Comparison of ENCODE assay signal across 8 cellular contexts in the genomic region with DNA sequence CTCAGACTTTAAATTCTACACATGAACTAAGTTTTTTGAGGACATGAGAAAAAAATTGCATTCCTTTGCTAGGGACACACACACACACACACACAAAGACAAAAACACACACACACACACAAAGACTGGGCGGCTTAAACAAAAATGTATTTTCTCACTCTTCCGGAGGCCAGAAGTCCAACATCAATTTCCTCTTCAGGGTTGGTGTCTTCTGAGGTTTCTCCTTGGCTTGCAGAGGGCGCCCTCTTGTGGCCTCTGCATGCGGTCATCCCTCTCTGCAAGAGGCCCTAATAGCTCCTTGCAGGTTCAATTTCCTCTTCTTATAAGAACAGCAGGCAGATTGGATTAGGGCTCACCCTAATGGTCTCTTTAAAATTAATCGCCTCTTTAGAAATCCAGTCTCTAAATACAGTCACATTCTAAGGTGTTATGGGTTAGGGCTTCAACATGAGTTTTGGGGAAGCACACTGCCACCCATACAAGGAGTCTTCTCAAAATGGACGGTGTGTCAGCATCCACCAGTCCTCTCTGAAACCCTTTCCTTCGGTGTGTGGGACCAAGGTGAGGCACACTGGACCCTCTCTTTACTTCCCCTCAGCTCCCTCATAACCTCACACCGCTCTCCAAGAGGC.
DNase-seq lines count a peak whose midpoint lies in the region; ATAC-seq and TF ChIP-seq lines count a peak whose summit lies in the region.

No MANE protein-coding gene starts in this region.

- peak overlapping the region; percentile 22; the same call in 1 of the 2 replicates for H3K27ac ChIP-seq in GM23338 (ENCODE audit: low read depth)

- H3K9me2 ChIP-seq in GM23338 (ENCODE audit: insufficient read depth) = no peaks in the 10 kb centered on the region

- peaks cover 5% of the 10 kb centered on the region for H3K27me3 Mint-ChIP-seq in GM23338 (ENCODE audit: insufficient read depth, low read depth, poor library complexity)
- peaks cover 2% of the 10 kb centered on the region for H3K27me3 Mint-ChIP-seq in activated T-helper 1 cell treated with anti-CD3 and anti-CD28 coated beads, Interleukin-12 subunit alpha, Interleukin-12 subunit beta, Interleukin-2, Interleukin-4 antibody, amounts not matched to agents 30 ng/mL and 10 ng/mL and 1 ng/mL, durations not matched to agents 14 hours and 24 hours and 36 hours (ENCODE audit: insufficient read depth)
- no peaks in the 10 kb centered on the region for H3K27me3 Mint-ChIP-seq in natural killer cell (ENCODE audit: low read depth in 2 of 2)
- no peaks in the 10 kb centered on the region for H3K27me3 Mint-ChIP-seq in stimulated activated naive B cell treated with anti-CD40 and anti-IgM and Interleukin-4, amounts not matched to agents 10 μg/mL and 1 μg/mL and 100 μg/mL, for 72 hours

- peak overlapping the region; percentile 93 for H2AFZ ChIP-seq in GM23338

- no peaks in the 10 kb centered on the region for H3K4me1 ChIP-seq in GM23338 (ENCODE audit: insufficient read depth)

- no peaks in the 10 kb centered on the region for H3F3A ChIP-seq in GM23338 (replicated peaks; ENCODE audit: low read depth)

- TF ChIP-seq CTCF in GM23338 (conservative IDR thresholded peaks at IDR 0.05; ENCODE audit: low read depth in 2 of 2) = peak; percentile 98 to 99
- peak; percentile 97 for TF ChIP-seq CTCF in fibroblast of mammary gland (conservative IDR thresholded peaks at IDR 0.05; ENCODE audit: control insufficient read depth, insufficient read depth, low read depth, low read length)
- peak; percentile 73 for TF ChIP-seq CTCF in natural killer cell (IDR thresholded peaks at IDR 0.05)

- H3K4me3 ChIP-seq in GM23338 (peak overlapping the region; percentile 47), fibroblast of mammary gland (ENCODE audit: control insufficient read depth, low read depth, low read length) (no peak overlapping the region)

- H3K27ac Mint-ChIP-seq in GM23338 = peak overlapping the region; percentile 74
- H3K27ac Mint-ChIP-seq in activated T-helper 1 cell treated with anti-CD3 and anti-CD28 coated beads, Interleukin-12 subunit alpha, Interleukin-12 subunit beta, Interleukin-2, Interleukin-4 antibody, amounts not matched to agents 30 ng/mL and 10 ng/mL and 1 ng/mL, durations not matched to agents 14 hours and 24 hours and 36 hours = peak overlapping the region; percentile 59
- H3K27ac Mint-ChIP-seq in natural killer cell = peak overlapping the region; percentile 92 to 98
- peak overlapping the region; percentile 95 for H3K27ac Mint-ChIP-seq in stimulated activated naive B cell treated with anti-CD40 and anti-IgM and Interleukin-4, amounts not matched to agents 10 μg/mL and 1 μg/mL and 100 μg/mL, for 72 hours

- peak overlapping the region; percentile 75 for H3K4me2 ChIP-seq in GM23338

- H3K4me1 Mint-ChIP-seq in GM23338 = peaks cover 14% of the 10 kb centered on the region; the same call in 2 of the 3 replicates
- H3K4me1 Mint-ChIP-seq in activated T-helper 1 cell treated with anti-CD3 and anti-CD28 coated beads, Interleukin-12 subunit alpha, Interleukin-12 subunit beta, Interleukin-2, Interleukin-4 antibody, amounts not matched to agents 30 ng/mL and 10 ng/mL and 1 ng/mL, durations not matched to agents 14 hours and 24 hours and 36 hours (ENCODE audit: low read depth) = peaks cover 19% of the 10 kb centered on the region
- H3K4me1 Mint-ChIP-seq in natural killer cell = peaks cover 26 to 36% of the 10 kb centered on the region in 2 donors
- peaks cover 11 to 24% of the 10 kb centered on the region in 2 donors for H3K4me1 Mint-ChIP-seq in stimulated activated naive B cell treated with anti-CD40 and anti-IgM and Interleukin-4, amounts not matched to agents 10 μg/mL and 1 μg/mL and 100 μg/mL, for 72 hours

- H3K79me2 ChIP-seq in GM23338 (replicated peaks; ENCODE audit: insufficient read depth) = no peaks in the 10 kb centered on the region

- ATAC-seq in GM23338 (peak; percentile 93), natural killer cell (peak; percentile 87 to 90 (median 89))
- peak; percentile 90 to 92 for ATAC-seq in stimulated activated naive B cell treated with anti-CD40 and anti-IgM and Interleukin-4, amounts not matched to agents 10 μg/mL and 1 μg/mL and 100 μg/mL, for 72 hours (replicated peaks)

- H3K36me3 Mint-ChIP-seq in GM23338 (ENCODE audit: low read depth) = no peaks in the 10 kb centered on the region
- no peaks in the 10 kb centered on the region for H3K36me3 Mint-ChIP-seq in activated T-helper 1 cell treated with anti-CD3 and anti-CD28 coated beads, Interleukin-12 subunit alpha, Interleukin-12 subunit beta, Interleukin-2, Interleukin-4 antibody, amounts not matched to agents 30 ng/mL and 10 ng/mL and 1 ng/mL, durations not matched to agents 14 hours and 24 hours and 36 hours (ENCODE audit: low read depth)
- H3K36me3 Mint-ChIP-seq in natural killer cell = no peaks in the 10 kb centered on the region
- no peaks in the 10 kb centered on the region for H3K36me3 Mint-ChIP-seq in stimulated activated naive B cell treated with anti-CD40 and anti-IgM and Interleukin-4, amounts not matched to agents 10 μg/mL and 1 μg/mL and 100 μg/mL, for 72 hours

- no peaks in the 10 kb centered on the region for H4K20me1 ChIP-seq in GM23338 (replicated peaks; ENCODE audit: insufficient read depth)

- intact Hi-C loops in activated T-helper 1 cell treated with anti-CD3 and anti-CD28 coated beads, Interleukin-12 subunit alpha, Interleukin-12 subunit beta, Interleukin-2, Interleukin-4 antibody, amounts not matched to agents 30 ng/mL and 10 ng/mL and 1 ng/mL, durations not matched to agents 14 hours and 24 hours and 36 hours (cut with micrococcal nuclease) = loop anchor here (1.0 to 5.0 kb wide), 5 partner anchors 141 to 852 kb away; partner anchors contain the start of gene CDC40
- intact Hi-C loops in natural killer cell (cut with micrococcal nuclease) = loop anchor here (1.0 to 2.0 kb wide), 3 partner anchors 334 to 513 kb away; no protein-coding TSS in a partner anchor

- H3K27me3 ChIP-seq in GM23338 (ENCODE audit: insufficient read depth) = no peaks in the 10 kb centered on the region

- no peaks in the 10 kb centered on the region for H3K36me3 ChIP-seq in GM23338 (ENCODE audit: insufficient read depth)

- H3K9me3 Mint-ChIP-seq in GM23338 = no peaks in the 10 kb centered on the region
- no peaks in the 10 kb centered on the region for H3K9me3 Mint-ChIP-seq in activated T-helper 1 cell treated with anti-CD3 and anti-CD28 coated beads, Interleukin-12 subunit alpha, Interleukin-12 subunit beta, Interleukin-2, Interleukin-4 antibody, amounts not matched to agents 30 ng/mL and 10 ng/mL and 1 ng/mL, durations not matched to agents 14 hours and 24 hours and 36 hours
- H3K9me3 Mint-ChIP-seq in natural killer cell = no peaks in the 10 kb centered on the region
- H3K9me3 Mint-ChIP-seq in stimulated activated naive B cell treated with anti-CD40 and anti-IgM and Interleukin-4, amounts not matched to agents 10 μg/mL and 1 μg/mL and 100 μg/mL, for 72 hours = no peaks in the 10 kb centered on the region

- peak overlapping the region; percentile 63 for H3K4me3 Mint-ChIP-seq in GM23338
- peak overlapping the region; percentile 83 for H3K4me3 Mint-ChIP-seq in activated T-helper 1 cell treated with anti-CD3 and anti-CD28 coated beads, Interleukin-12 subunit alpha, Interleukin-12 subunit beta, Interleukin-2, Interleukin-4 antibody, amounts not matched to agents 30 ng/mL and 10 ng/mL and 1 ng/mL, durations not matched to agents 14 hours and 24 hours and 36 hours
- H3K4me3 Mint-ChIP-seq in natural killer cell = peak overlapping the region; percentile 89
- H3K4me3 Mint-ChIP-seq in stimulated activated naive B cell treated with anti-CD40 and anti-IgM and Interleukin-4, amounts not matched to agents 10 μg/mL and 1 μg/mL and 100 μg/mL, for 72 hours = peak overlapping the region; percentile 89 to 95

- DNase-seq in EH (ENCODE audit: low read depth) (peak; percentile 88), GM23338 (ENCODE audit: low spot score) (peak; percentile 88), Kasumi-1 (lab: John Stamatoyannopoulos, UW) (peak; percentile 92 to 94), RKO (ENCODE audit: low spot score) (peak; percentile 88), fibroblast of mammary gland (ENCODE audit: low read depth) (peak; percentile 87), natural killer cell (peak; percentile 79)
- DNase-seq in activated T-helper 1 cell treated with anti-CD3 and anti-CD28 coated beads, Interleukin-12 subunit alpha, Interleukin-12 subunit beta, Interleukin-2, Interleukin-4 antibody, amounts not matched to agents 30 ng/mL and 10 ng/mL and 1 ng/mL, durations not matched to agents 14 hours and 24 hours and 36 hours (ENCODE audit: low spot score) = peak; percentile 73
- peak; percentile 79 for DNase-seq in stimulated activated naive B cell treated with anti-CD40 and anti-IgM and Interleukin-4, amounts not matched to agents 10 μg/mL and 1 μg/mL and 100 μg/mL, for 72 hours

TF ChIP-seq in GM23338, 12 proteins besides CTCF, POLR2A, EP300 and RAD21 (continues in another document):
- TF ChIP-seq REST (IDR thresholded peaks at IDR 0.05; ENCODE audit: unreplicated experiment) = no peak
- no peak for TF ChIP-seq STAT1 (IDR thresholded peaks at IDR 0.05; ENCODE audit: unreplicated experiment)
